Comparison of ENCODE assay signal across 8 cellular contexts in the genomic region with DNA sequence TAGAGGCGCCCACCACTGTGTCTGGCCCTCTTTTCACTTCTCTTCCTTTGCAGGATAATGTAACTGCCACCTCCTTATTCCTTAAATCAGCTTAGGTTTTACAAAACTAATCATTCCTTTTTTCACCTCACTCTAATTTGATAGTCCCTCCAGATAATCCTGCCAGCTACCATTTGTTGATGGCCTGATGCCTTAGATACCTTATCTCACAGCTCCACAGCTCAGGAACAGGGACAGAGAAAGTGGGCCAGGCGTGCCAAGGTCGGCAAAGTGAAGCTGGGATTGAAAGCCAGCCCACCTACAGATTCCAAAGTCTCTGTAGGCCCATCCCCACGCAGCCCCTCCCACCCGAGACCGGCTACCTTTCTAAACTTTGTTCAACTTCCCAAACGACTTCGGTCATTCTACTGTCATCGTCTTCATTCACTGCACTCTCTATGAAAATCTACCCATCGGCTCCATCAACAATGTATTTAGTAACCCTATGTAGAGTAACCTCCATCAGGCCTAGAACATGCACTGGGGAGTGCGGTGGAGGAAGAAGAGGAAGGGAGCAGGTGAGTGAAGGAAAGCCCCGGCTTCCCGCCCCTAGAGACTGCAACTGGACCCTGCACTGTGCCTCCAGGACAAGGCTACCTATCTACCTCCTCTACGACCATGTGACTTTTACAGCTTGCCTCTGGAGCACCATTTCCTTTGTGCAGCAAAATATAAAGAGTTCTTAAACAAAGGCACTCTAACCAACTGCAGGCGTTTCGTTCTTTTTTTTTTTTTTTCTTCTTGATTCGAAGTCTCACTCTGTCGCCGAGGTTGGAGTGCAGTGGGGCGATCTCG. TPM values are rescaled to one million over a fixed set of nuclear protein-coding genes. Genes with fewer than 3 reads are reported as not detected.
DNase-seq lines count a peak whose midpoint lies in the region; ATAC-seq and TF ChIP-seq lines count a peak whose summit lies in the region.

No MANE protein-coding gene starts in this region.

- no peak for TF ChIP-seq POLR2A in HCT116 (IDR thresholded peaks at IDR 0.05; ENCODE audit: borderline replicate concordance, extremely low read depth, insufficient read depth, insufficient read length)

- H3K4me3 ChIP-seq in AG10803 (ENCODE audit: low read length) (peak overlapping the region; percentile 83), HCT116 (replicated peaks in 1 of 2; ENCODE audit: low read depth in 1 of 2, low read length in 2 of 2) (peak overlapping the region; percentile 71 to 72), iPS-20b (ENCODE audit: low read length) (peak overlapping the region; percentile 85)

- H3K4me2 ChIP-seq in HCT116 (ENCODE audit: low read length), result peak overlapping the region; percentile 84

- H3K9me3 ChIP-seq in HCT116 (ENCODE audit: control insufficient read depth in 1 of 2, insufficient read depth in 1 of 2, low read depth in 1 of 2, low read length in 2 of 2) (no peaks in the 10 kb centered on the region), iPS-20b (ENCODE audit: insufficient read depth, low read depth, low read length) (no peaks in the 10 kb centered on the region)

- no peaks in the 10 kb centered on the region for H4K20me1 ChIP-seq in HCT116 (ENCODE audit: insufficient read depth)

- no peak for TF ChIP-seq RAD21 in HCT116 (IDR thresholded peaks at IDR 0.05; ENCODE audit: low read depth)

- H3K4me3 Mint-ChIP-seq in activated CD8-positive, alpha-beta T cell treated with anti-CD3 and anti-CD28 coated beads for 36 hours, result peak overlapping the region; percentile 91
- peak overlapping the region; percentile 88 to 94 for H3K4me3 Mint-ChIP-seq in stimulated activated naive B cell treated with anti-CD40 and anti-IgM and Interleukin-4, amounts not matched to agents 10 μg/mL and 1 μg/mL and 100 μg/mL, for 72 hours

- peak overlapping the region; percentile 91 for H3K27ac Mint-ChIP-seq in activated CD8-positive, alpha-beta T cell treated with anti-CD3 and anti-CD28 coated beads for 36 hours
- H3K27ac Mint-ChIP-seq in stimulated activated naive B cell treated with anti-CD40 and anti-IgM and Interleukin-4, amounts not matched to agents 10 μg/mL and 1 μg/mL and 100 μg/mL, for 72 hours, result peak overlapping the region; percentile 86

- H3K9me3 Mint-ChIP-seq in activated CD8-positive, alpha-beta T cell treated with anti-CD3 and anti-CD28 coated beads for 36 hours, result no peaks in the 10 kb centered on the region
- H3K9me3 Mint-ChIP-seq in stimulated activated naive B cell treated with anti-CD40 and anti-IgM and Interleukin-4, amounts not matched to agents 10 μg/mL and 1 μg/mL and 100 μg/mL, for 72 hours, result no peaks in the 10 kb centered on the region

- H3K36me3 ChIP-seq in HCT116 (ENCODE audit: control insufficient read depth in 1 of 2, insufficient read depth in 2 of 2, low read length in 2 of 2), result no peaks in the 10 kb centered on the region; a peak in 1 of 4 replicates
- H3K36me3 ChIP-seq in iPS-20b (ENCODE audit: insufficient read depth, low read depth, low read length), result peaks cover 9% of the 10 kb centered on the region

- no peaks in the 10 kb centered on the region for H3K27me3 Mint-ChIP-seq in activated CD8-positive, alpha-beta T cell treated with anti-CD3 and anti-CD28 coated beads for 36 hours
- H3K27me3 Mint-ChIP-seq in stimulated activated naive B cell treated with anti-CD40 and anti-IgM and Interleukin-4, amounts not matched to agents 10 μg/mL and 1 μg/mL and 100 μg/mL, for 72 hours, result no peaks in the 10 kb centered on the region

- H3K27me3 ChIP-seq in HCT116 (ENCODE audit: insufficient read depth, low read length) (no peaks in the 10 kb centered on the region), iPS-20b (ENCODE audit: insufficient read depth, low read length) (no peaks in the 10 kb centered on the region)

- H3K27ac ChIP-seq in HCT116 (ENCODE audit: low read depth, low read length) (no peak overlapping the region), iPS-20b (ENCODE audit: low read length) (peak overlapping the region; percentile 61)

- RAD21 ChIA-PET in HCT116 (lab: Charles Lee; ENCODE audit: low non-redundant PET in 1 of 2, low total read pairs in 2 of 2, uncharacterized antibody in 2 of 2, unreplicated experiment in 2 of 2), result no interaction called here

- H3K4me1 Mint-ChIP-seq in activated CD8-positive, alpha-beta T cell treated with anti-CD3 and anti-CD28 coated beads for 36 hours (ENCODE audit: low read depth), result peaks cover 23% of the 10 kb centered on the region
- H3K4me1 Mint-ChIP-seq in stimulated activated naive B cell treated with anti-CD40 and anti-IgM and Interleukin-4, amounts not matched to agents 10 μg/mL and 1 μg/mL and 100 μg/mL, for 72 hours, result peaks cover 10 to 29% of the 10 kb centered on the region in 2 donors

- peaks cover 14% of the 10 kb centered on the region for H3K36me3 Mint-ChIP-seq in activated CD8-positive, alpha-beta T cell treated with anti-CD3 and anti-CD28 coated beads for 36 hours (ENCODE audit: low read depth)
- H3K36me3 Mint-ChIP-seq in stimulated activated naive B cell treated with anti-CD40 and anti-IgM and Interleukin-4, amounts not matched to agents 10 μg/mL and 1 μg/mL and 100 μg/mL, for 72 hours, result peaks cover 6% of the 10 kb centered on the region in 2 donors

- no peak for TF ChIP-seq CTCF in AG10803 (conservative IDR thresholded peaks at IDR 0.05; ENCODE audit: low read length)
- no peak for TF ChIP-seq CTCF in HCT116 (IDR thresholded peaks at IDR 0.05 in 2 of 3, conservative IDR thresholded peaks at IDR 0.05 in 1 of 3; ENCODE audit: borderline replicate concordance in 1 of 3, insufficient read depth in 1 of 3, low read depth in 2 of 3, low read length in 2 of 3)
- no peak for TF ChIP-seq CTCF in activated CD8-positive, alpha-beta T cell treated with anti-CD3 and anti-CD28 coated beads for 36 hours (IDR thresholded peaks at IDR 0.05)

- H3K9me2 ChIP-seq in HCT116 (ENCODE audit: insufficient read depth), result no peaks in the 10 kb centered on the region

- no peak for DNase-seq in AG10803 (ENCODE audit: low read depth)
- no peak for DNase-seq in HCT116 (ENCODE audit: low read depth, low spot score)
- DNase-seq in activated CD8-positive, alpha-beta T cell treated with anti-CD3 and anti-CD28 coated beads for 36 hours, result no peak
- DNase-seq in stimulated activated naive B cell treated with anti-CD40 and anti-IgM and Interleukin-4, amounts not matched to agents 10 μg/mL and 1 μg/mL and 100 μg/mL, for 72 hours, result no peak
- DNase-seq in GOT3 (lab: John Stamatoyannopoulos, UW), result no peak

- no peaks in the 10 kb centered on the region for H3K79me2 ChIP-seq in HCT116 (ENCODE audit: insufficient read depth, low read length)

- H3K9ac ChIP-seq in HCT116 (ENCODE audit: low read length), result no peak overlapping the region
- peak overlapping the region; percentile 89; the same call in 1 of the 2 replicates for H3K9ac ChIP-seq in iPS-20b (ENCODE audit: low read depth, low read length)

- H3K4me1 ChIP-seq in HCT116 (ENCODE audit: control insufficient read depth in 1 of 2, insufficient read depth in 2 of 2, low read length in 2 of 2) (peaks cover 13 to 21% of the 10 kb centered on the region in 2 experiments; a peak in 3 of 4 replicates), iPS-20b (ENCODE audit: insufficient read depth, low read length) (peaks cover 5% of the 10 kb centered on the region; the same call in 1 of the 2 replicates)

- CTCF ChIA-PET in HCT116 (lab: Charles Lee), result interaction anchor here (1.9 kb wide), 1 partner anchor 274 kb away, joined by 4 read pairs; no protein-coding TSS in a partner anchor
- CTCF ChIA-PET in activated CD8-positive, alpha-beta T cell treated with anti-CD3 and anti-CD28 coated beads for 36 hours (lab: Charles Lee), result interaction anchor here (1.0 to 2.7 kb wide), 11 partner anchors 9 to 280 kb away, joined by 3 to 12 read pairs (median 3); a partner anchor contains a TSS

- no TSS peak for BruUV-seq in HCT116 (replicated peaks; lab: Mats Ljungman, UMichigan)

- POLR2A ChIA-PET in HCT116 (lab: Charles Lee), result interaction anchor here (0.7 kb wide), 1 partner anchor 9 kb away, joined by 3 read pairs; no protein-coding TSS in a partner anchor
- POLR2A ChIA-PET in activated CD8-positive, alpha-beta T cell treated with anti-CD3 and anti-CD28 coated beads for 36 hours (lab: Charles Lee), result interaction anchor here (1.1 to 3.1 kb wide), 6 partner anchors 10 to 142 kb away, joined by 3 to 20 read pairs (median 6); a partner anchor contains a TSS

- no peak overlapping the region for H2AFZ ChIP-seq in HCT116 (ENCODE audit: low read depth, low read length, poor library complexity, severe bottlenecking)

- intact Hi-C loops in HCT116 (cut with micrococcal nuclease), result loop anchor here (5.0 to 10.0 kb wide), 4 partner anchors 101 to 277 kb away; a partner anchor contains a TSS
- intact Hi-C loops in activated CD8-positive, alpha-beta T cell treated with anti-CD3 and anti-CD28 coated beads for 36 hours (cut with micrococcal nuclease), result loop anchor here (5.0 kb wide), 1 partner anchor 139 kb away; a partner anchor contains a TSS

- ATAC-seq in HCT116 (no peak), GM21526 (IDR thresholded peaks at IDR 0.05; ENCODE audit: low FRiP score, unreplicated experiment) (no peak), HG03439 (IDR thresholded peaks at IDR 0.05; ENCODE audit: unreplicated experiment) (no peak)
- no peak for ATAC-seq in activated CD8-positive, alpha-beta T cell treated with anti-CD3 and anti-CD28 coated beads for 36 hours
- peak in 1 of 2 donors; percentile 1 for ATAC-seq in stimulated activated naive B cell treated with anti-CD40 and anti-IgM and Interleukin-4, amounts not matched to agents 10 μg/mL and 1 μg/mL and 100 μg/mL, for 72 hours (replicated peaks)

TF ChIP-seq in HCT116, 20 proteins besides CTCF, POLR2A, EP300 and RAD21:
- TF ChIP-seq SRF (IDR thresholded peaks at IDR 0.05; ENCODE audit: low read depth), result no peak

RNA-seq across cellular contexts. Expression of a gene that starts 1.5 kb away (rescaled TPM):
- 18.1 TPM for total RNA-seq in HCT116 (2021; ENCODE audit: unreplicated experiment)
- polyA plus RNA-seq in HCT116 (2012), result 14.8 and 20.6 TPM in 2 replicates
- total RNA-seq in activated CD8-positive, alpha-beta T cell treated with anti-CD3 and anti-CD28 coated beads for 36 hours, result 10 to 100 TPM; 19.1 to 28.3 TPM

RNA-seq across cellular contexts. Expression of a gene that starts 28.1 kb away (rescaled TPM):
- 37.9 TPM for total RNA-seq in HCT116 (2021; ENCODE audit: unreplicated experiment)
- 41.6 and 46.2 TPM in 2 replicates for polyA plus RNA-seq in HCT116 (2012)
- 10 to 100 TPM; 32.0 to 35.6 TPM for total RNA-seq in activated CD8-positive, alpha-beta T cell treated with anti-CD3 and anti-CD28 coated beads for 36 hours
